7 cellular contexts compared by ENCODE assay signal in the genomic region with DNA sequence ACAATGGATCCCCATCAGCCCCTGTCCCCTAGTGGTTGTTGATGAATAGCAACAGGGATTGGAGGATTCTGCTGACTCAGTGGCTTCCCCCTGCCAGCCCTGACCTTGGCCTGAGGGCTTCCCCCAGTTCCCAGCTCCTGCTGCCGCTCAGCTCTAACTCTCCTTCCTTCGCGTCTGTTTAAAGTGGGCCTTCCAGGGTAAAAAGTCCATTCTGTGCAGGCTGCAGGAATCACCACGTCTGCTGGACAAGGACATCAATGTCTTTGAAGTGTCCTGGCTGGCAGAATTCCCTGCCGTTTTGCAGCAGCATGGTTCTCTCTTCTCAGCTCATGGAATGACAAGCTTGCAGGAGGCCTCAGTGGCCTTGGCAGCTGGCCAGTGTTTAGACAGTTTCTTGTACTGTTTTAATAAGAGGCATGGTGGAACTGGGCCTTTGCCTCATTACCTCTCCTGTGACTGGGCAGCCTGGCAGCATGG.
DNase-seq lines count a peak whose midpoint lies in the region; ATAC-seq and TF ChIP-seq lines count a peak whose summit lies in the region.

No MANE protein-coding gene starts in this region.

- TF ChIP-seq CTCF in GM12865 (IDR thresholded peaks at IDR 0.05; ENCODE audit: insufficient read depth, low read depth, low read length, missing control alignments) (peak; percentile 23), epithelial cell of proximal tubule (conservative IDR thresholded peaks at IDR 0.05; ENCODE audit: low read depth, low read length) (peak; percentile 43), parathyroid adenoma (IDR thresholded peaks at IDR 0.05) (no peak)

- H3K4me1 ChIP-seq in parathyroid adenoma: peaks cover 4% of the 10 kb centered on the region

- no peak overlapping the region for H3K27ac ChIP-seq in parathyroid adenoma

- H3K4me2 ChIP-seq in parathyroid adenoma (ENCODE audit: low read length): no peak overlapping the region

- H3K9ac ChIP-seq in parathyroid adenoma: no peak overlapping the region

- H3K79me2 ChIP-seq in parathyroid adenoma: no peaks in the 10 kb centered on the region

- no peaks in the 10 kb centered on the region for H3K36me3 ChIP-seq in parathyroid adenoma (ENCODE audit: control insufficient read depth, insufficient read depth, low read length)

- H3K4me3 ChIP-seq in GM12865 (ENCODE audit: low read depth, low read length) (no peak overlapping the region), epithelial cell of proximal tubule (ENCODE audit: low read depth, low read length) (no peak overlapping the region), parathyroid adenoma (ENCODE audit: low read depth, low read length) (no peak overlapping the region)

- H2AFZ ChIP-seq in parathyroid adenoma: peak overlapping the region; percentile 38

- H3K27me3 ChIP-seq in parathyroid adenoma (ENCODE audit: control insufficient read depth, insufficient read depth, low read length): no peaks in the 10 kb centered on the region

- no peak for ATAC-seq in HG03442 (IDR thresholded peaks at IDR 0.05; ENCODE audit: unreplicated experiment)
- ATAC-seq in GM21447 (IDR thresholded peaks at IDR 0.05; ENCODE audit: unreplicated experiment): no peak

- DNase-seq in GM12865 (ENCODE audit: low read depth) (peak; percentile 7), NCI-H345 treated with DMSO at 0.1 percent for 48 hours (lab: John Stamatoyannopoulos, UW; ENCODE audit: unreplicated experiment) (peak; percentile 61), epithelial cell of proximal tubule (ENCODE audit: low read depth) (no peak)
- no peak for DNase-seq in stimulated activated CD8-positive, alpha-beta memory T cell treated with anti-CD3 and anti-CD28 coated beads, Interleukin-4, amount 100 ng/mL, for 48 hours

- no peaks in the 10 kb centered on the region for H3K9me3 ChIP-seq in parathyroid adenoma (ENCODE audit: control insufficient read depth, low read length)

Comparison
In these comparisons a context has a peak if more than half of its experiments do, and no peak if none do; other contexts are left out.
1. DNase-seq: peak in GM12865 (single experiment) and NCI-H345 treated with DMSO at 0.1 percent for 48 hours (single experiment); none in epithelial cell of proximal tubule (single experiment) and stimulated activated CD8-positive, alpha-beta memory T cell treated with anti-CD3 and anti-CD28 coated beads, Interleukin-4, amount 100 ng/mL, for 48 hours (single experiment).